In genomic region chr1:55869050-55869449, GRCh38 we compare ENCODE assay signal across 16 cellular contexts.
A peak's percentile ranks its signal among the peaks of the same experiment; 100 is the strongest.
DNase-seq lines count a peak whose midpoint lies in the region; ATAC-seq and TF ChIP-seq lines count a peak whose summit lies in the region.
"Had no signal": no experiment of that assay in that cellular context is flagged by ENCODE, and none has a peak within 500 bp of the region (broad histone marks: within the 10 kb centered on the region; RNA-seq: fewer than 3 reads in every experiment).

No MANE protein-coding gene starts in this region.

- no peaks in the 10 kb centered on the region for H3K36me3 Mint-ChIP-seq in natural killer cell treated with Interleukin-12 subunit alpha and Interleukin-12 subunit beta and Interleukin-15 and Interleukin-18, amount 100 ng/mL, for 72 hours
- H3K36me3 Mint-ChIP-seq: stimulated activated memory B cell treated with anti-CD40 and anti-IgM and Interleukin-4, amounts not matched to agents 10 μg/mL and 1 μg/mL and 100 μg/mL, for 72 hours had no signal

- no peak for ATAC-seq in HG03520 (IDR thresholded peaks at IDR 0.05; ENCODE audit: unreplicated experiment)
- no peak for ATAC-seq in natural killer cell treated with Interleukin-12 subunit alpha and Interleukin-12 subunit beta and Interleukin-15 and Interleukin-18, amount 100 ng/mL, for 72 hours
- ATAC-seq: stimulated activated memory B cell treated with anti-CD40 and anti-IgM and Interleukin-4, amounts not matched to agents 10 μg/mL and 1 μg/mL and 100 μg/mL, for 72 hours had no signal

- peak overlapping the region; percentile 44 for H3K27ac ChIP-seq in parathyroid adenoma

- TF ChIP-seq CTCF in parathyroid adenoma (IDR thresholded peaks at IDR 0.05): no peak

- no peaks in the 10 kb centered on the region for H3K4me1 Mint-ChIP-seq in natural killer cell treated with Interleukin-12 subunit alpha and Interleukin-12 subunit beta and Interleukin-15 and Interleukin-18, amount 100 ng/mL, for 72 hours (ENCODE audit: low read depth in 2 of 2)
- H3K4me1 Mint-ChIP-seq: stimulated activated memory B cell treated with anti-CD40 and anti-IgM and Interleukin-4, amounts not matched to agents 10 μg/mL and 1 μg/mL and 100 μg/mL, for 72 hours had no signal

- H3K9me3 ChIP-seq in parathyroid adenoma (ENCODE audit: control insufficient read depth, low read length): no peaks in the 10 kb centered on the region
- H3K9me3 ChIP-seq: BE2C had no signal

- H3K27me3 Mint-ChIP-seq in natural killer cell treated with Interleukin-12 subunit alpha and Interleukin-12 subunit beta and Interleukin-15 and Interleukin-18, amount 100 ng/mL, for 72 hours: peaks cover 2 to 9% of the 10 kb centered on the region in 2 donors
- H3K27me3 Mint-ChIP-seq: stimulated activated memory B cell treated with anti-CD40 and anti-IgM and Interleukin-4, amounts not matched to agents 10 μg/mL and 1 μg/mL and 100 μg/mL, for 72 hours had no signal

- H3K27me3 ChIP-seq in parathyroid adenoma (ENCODE audit: control insufficient read depth, insufficient read depth, low read length): no peaks in the 10 kb centered on the region
- H3K27me3 ChIP-seq: BE2C had no signal

- no peak overlapping the region for H3K4me3 ChIP-seq in parathyroid adenoma (ENCODE audit: low read depth, low read length)

- no peaks in the 10 kb centered on the region for H3K9me3 Mint-ChIP-seq in natural killer cell treated with Interleukin-12 subunit alpha and Interleukin-12 subunit beta and Interleukin-15 and Interleukin-18, amount 100 ng/mL, for 72 hours
- H3K9me3 Mint-ChIP-seq: stimulated activated memory B cell treated with anti-CD40 and anti-IgM and Interleukin-4, amounts not matched to agents 10 μg/mL and 1 μg/mL and 100 μg/mL, for 72 hours had no signal

- H3K36me3 ChIP-seq in parathyroid adenoma (ENCODE audit: control insufficient read depth, insufficient read depth, low read length): no peaks in the 10 kb centered on the region
- H3K36me3 ChIP-seq: BE2C had no signal

- H3K4me2 ChIP-seq in parathyroid adenoma (ENCODE audit: low read length): no peak overlapping the region

- DNase-seq in DMS153 treated with DMSO at 0.1 percent for 48 hours (lab: John Stamatoyannopoulos, UW; ENCODE audit: unreplicated experiment) (peak; percentile 69), NCI-H2196 (lab: John Stamatoyannopoulos, UW; ENCODE audit: unreplicated experiment) (peak; percentile 68), fibroblast of gingiva (ENCODE audit: low read depth) (peak; percentile 44), amniotic stem cell (lab: John Stamatoyannopoulos, UW) (no peak)
- no peak for DNase-seq in natural killer cell treated with Interleukin-12 subunit alpha and Interleukin-12 subunit beta and Interleukin-15 and Interleukin-18, amount 100 ng/mL, for 72 hours (ENCODE audit: low spot score)
- DNase-seq in stimulated activated CD4-positive, alpha-beta T cell treated with anti-CD3 and anti-CD28 coated beads, Interleukin-4, amount 100 ng/mL, for 1 hour: no peak
- DNase-seq: activated CD8-positive, alpha-beta memory T cell treated with anti-CD3 and anti-CD28 coated beads, Interleukin-2, amount 50 U/mL, for 4 hours; BE2C; GDM1; glutamatergic neuron; Kasumi-1; NCI-H2227 treated with DMSO at 0.1 percent for 48 hours; stimulated activated CD4-positive, alpha-beta T cell treated with anti-CD3 and anti-CD28 coated beads, Interleukin-2, amount 100 ng/mL, for 24 hours had no signal

- no peak overlapping the region for H2AFZ ChIP-seq in parathyroid adenoma

- H3K9ac ChIP-seq in parathyroid adenoma: no peak overlapping the region

- H3K79me2 ChIP-seq in parathyroid adenoma: no peaks in the 10 kb centered on the region

- no peak overlapping the region for H3K27ac Mint-ChIP-seq in natural killer cell treated with Interleukin-12 subunit alpha and Interleukin-12 subunit beta and Interleukin-15 and Interleukin-18, amount 100 ng/mL, for 72 hours
- H3K27ac Mint-ChIP-seq: stimulated activated memory B cell treated with anti-CD40 and anti-IgM and Interleukin-4, amounts not matched to agents 10 μg/mL and 1 μg/mL and 100 μg/mL, for 72 hours had no signal

- no peak overlapping the region for H3K4me3 Mint-ChIP-seq in natural killer cell treated with Interleukin-12 subunit alpha and Interleukin-12 subunit beta and Interleukin-15 and Interleukin-18, amount 100 ng/mL, for 72 hours
- H3K4me3 Mint-ChIP-seq: stimulated activated memory B cell treated with anti-CD40 and anti-IgM and Interleukin-4, amounts not matched to agents 10 μg/mL and 1 μg/mL and 100 μg/mL, for 72 hours had no signal

- H3K4me1 ChIP-seq in parathyroid adenoma: peaks cover 4% of the 10 kb centered on the region
- H3K4me1 ChIP-seq: BE2C had no signal

Comparison
In these comparisons a context has a peak if more than half of its experiments do, and no peak if none do; other contexts are left out.
1. DNase-seq: peak in DMS153 treated with DMSO at 0.1 percent for 48 hours (single experiment), NCI-H2196 (single experiment) and fibroblast of gingiva (single experiment); none in natural killer cell treated with Interleukin-12 subunit alpha and Interleukin-12 subunit beta and Interleukin-15 and Interleukin-18, amount 100 ng/mL, for 72 hours (single experiment), amniotic stem cell (single experiment) and stimulated activated CD4-positive, alpha-beta T cell treated with anti-CD3 and anti-CD28 coated beads, Interleukin-4, amount 100 ng/mL, for 1 hour (single experiment).